Comparison of ENCODE assay signal across 10 cellular contexts in genomic region chr1:240091201-240091600, GRCh38. TPM values are rescaled to one million over a fixed set of nuclear protein-coding genes. Genes with fewer than 3 reads are reported as not detected.
DNase-seq lines count a peak whose midpoint lies in the region; ATAC-seq and TF ChIP-seq lines count a peak whose summit lies in the region.
"Had no signal": no experiment of that assay in that cellular context is flagged by ENCODE, and none has a peak within 500 bp of the region (broad histone marks: within the 10 kb centered on the region; RNA-seq: fewer than 3 reads in every experiment).

No MANE protein-coding gene starts in this region.

- H3F3A ChIP-seq in GM23248 (ENCODE audit: insufficient read depth): peaks cover 21% of the 10 kb centered on the region

- no peaks in the 10 kb centered on the region for H4K20me1 ChIP-seq in GM23248 (ENCODE audit: insufficient read depth)

- ATAC-seq in GM18858 (IDR thresholded peaks at IDR 0.05; ENCODE audit: unreplicated experiment) (no peak), GM21390 (IDR thresholded peaks at IDR 0.05; ENCODE audit: unreplicated experiment) (no peak)

- H3K4me3 ChIP-seq in ACC112 (ENCODE audit: low read depth, low read length) (peak overlapping the region; percentile 87), GM23248 (peak overlapping the region; percentile 90), astrocyte of the spinal cord (ENCODE audit: low read depth, low read length) (peak overlapping the region; percentile 66), mucosa of rectum (ENCODE audit: low read length in 2 of 2) (peak overlapping the region; percentile 31 to 72)

- H3K36me3 ChIP-seq in ACC112 (ENCODE audit: insufficient read depth, low read length) (no peaks in the 10 kb centered on the region), GM23248 (ENCODE audit: low read depth) (0 out of 2 replicates have a peak, but pooled peaks cover 3% of the 10 kb centered on the region), mucosa of rectum (ENCODE audit: control insufficient read depth in 2 of 2, insufficient read depth in 2 of 2, low read length in 2 of 2) (no peaks in the 10 kb centered on the region)

- DNase-seq in GM23248 (no peak), astrocyte of the spinal cord (ENCODE audit: low read depth, low spot score) (no peak), AG08396 (ENCODE audit: low spot score) (no peak)
- DNase-seq in activated effector memory CD4-positive, alpha-beta T cell treated with anti-CD3 and anti-CD28 coated beads, Interleukin-2, amount 50 U/mL, for 16 hours: no peak
- DNase-seq: effector CD4-positive, alpha-beta T cell; NCI-H446 treated with DMSO at 0.1 percent for 48 hours had no signal

- no peak for TF ChIP-seq CTCF in astrocyte of the spinal cord (IDR thresholded peaks at IDR 0.05; ENCODE audit: low read depth, low read length)

- H3K9ac ChIP-seq in GM23248: peak overlapping the region; percentile 75
- H3K9ac ChIP-seq in mucosa of rectum (ENCODE audit: low read depth in 1 of 2, low read length in 2 of 2): no peak overlapping the region

- 0 to 5% methylated on average over 2 of the region's 2 CpGs for WGBS in GM23248 (ENCODE audit: low coverage in 1 of 2, low lambda C conversion rate in 2 of 2, missing lambda C conversion rate in 2 of 2), 2 experiments

- no peaks in the 10 kb centered on the region for H3K9me3 ChIP-seq in GM23248 (ENCODE audit: low read depth)
- H3K9me3 ChIP-seq in mucosa of rectum (ENCODE audit: control insufficient read depth in 2 of 2, low read length in 2 of 2): no peaks in the 10 kb centered on the region

- no peaks in the 10 kb centered on the region for H3K9me2 ChIP-seq in GM23248 (ENCODE audit: insufficient read depth)

- H3K27ac ChIP-seq in ACC112 (ENCODE audit: low read depth, low read length) (no peak overlapping the region), GM23248 (no peak overlapping the region), mucosa of rectum (ENCODE audit: low read depth in 2 of 2, low read length in 2 of 2) (no peak overlapping the region)

- peak overlapping the region; percentile 83 for H2AFZ ChIP-seq in ACC112 (ENCODE audit: low read length, unreplicated experiment)
- H2AFZ ChIP-seq in GM23248: peak overlapping the region; percentile 86

- in situ Hi-C loops in GM23248 (cut with MboI) (no loop called here), astrocyte of the spinal cord (cut with HindIII; ENCODE audit: low sequenced_read_pairs) (no loop called here)

- H3K27me3 ChIP-seq in ACC112 (ENCODE audit: insufficient read depth, low read length): peaks cover 11% of the 10 kb centered on the region; the same call in 1 of the 2 replicates
- no peaks in the 10 kb centered on the region for H3K27me3 ChIP-seq in GM23248 (replicated peaks; ENCODE audit: insufficient read depth)
- peaks cover 4 to 9% of the 10 kb centered on the region in 2 donors for H3K27me3 ChIP-seq in mucosa of rectum (ENCODE audit: control insufficient read depth in 2 of 2, insufficient read depth in 2 of 2, low read length in 2 of 2)

- peaks cover 3% of the 10 kb centered on the region for H3K79me2 ChIP-seq in ACC112 (ENCODE audit: control insufficient read depth, insufficient read depth, low read length, unreplicated experiment)
- H3K79me2 ChIP-seq in GM23248 (ENCODE audit: insufficient read depth): peaks cover 55% of the 10 kb centered on the region

- H3K4me1 ChIP-seq in ACC112 (ENCODE audit: control insufficient read depth, insufficient read depth, low read length, unreplicated experiment): peaks cover 21% of the 10 kb centered on the region
- H3K4me1 ChIP-seq in GM23248 (ENCODE audit: insufficient read depth): peaks cover 44% of the 10 kb centered on the region
- peaks cover 3 to 7% of the 10 kb centered on the region in 2 donors for H3K4me1 ChIP-seq in mucosa of rectum (ENCODE audit: control insufficient read depth in 2 of 2, insufficient read depth in 2 of 2, low read length in 2 of 2)

- H3K4me2 ChIP-seq in GM23248 (ENCODE audit: unreplicated experiment): peak overlapping the region; percentile 84

RNA-seq across cellular contexts. Expression of gene FMN2, which starts 0.5 kb away (rescaled TPM):
- 114 and 141 TPM in 2 replicates for total RNA-seq in GM23248 (2014; rRNA removed; shearing (Covaris generic))
- 72.8 and 78.2 TPM in 2 replicates for polyA plus RNA-seq in GM23248 (2016; fragmentation: Nextera tagmentation; extraction: Ambion mirVana)
